10 cellular contexts compared by ENCODE assay signal in the genomic region with DNA sequence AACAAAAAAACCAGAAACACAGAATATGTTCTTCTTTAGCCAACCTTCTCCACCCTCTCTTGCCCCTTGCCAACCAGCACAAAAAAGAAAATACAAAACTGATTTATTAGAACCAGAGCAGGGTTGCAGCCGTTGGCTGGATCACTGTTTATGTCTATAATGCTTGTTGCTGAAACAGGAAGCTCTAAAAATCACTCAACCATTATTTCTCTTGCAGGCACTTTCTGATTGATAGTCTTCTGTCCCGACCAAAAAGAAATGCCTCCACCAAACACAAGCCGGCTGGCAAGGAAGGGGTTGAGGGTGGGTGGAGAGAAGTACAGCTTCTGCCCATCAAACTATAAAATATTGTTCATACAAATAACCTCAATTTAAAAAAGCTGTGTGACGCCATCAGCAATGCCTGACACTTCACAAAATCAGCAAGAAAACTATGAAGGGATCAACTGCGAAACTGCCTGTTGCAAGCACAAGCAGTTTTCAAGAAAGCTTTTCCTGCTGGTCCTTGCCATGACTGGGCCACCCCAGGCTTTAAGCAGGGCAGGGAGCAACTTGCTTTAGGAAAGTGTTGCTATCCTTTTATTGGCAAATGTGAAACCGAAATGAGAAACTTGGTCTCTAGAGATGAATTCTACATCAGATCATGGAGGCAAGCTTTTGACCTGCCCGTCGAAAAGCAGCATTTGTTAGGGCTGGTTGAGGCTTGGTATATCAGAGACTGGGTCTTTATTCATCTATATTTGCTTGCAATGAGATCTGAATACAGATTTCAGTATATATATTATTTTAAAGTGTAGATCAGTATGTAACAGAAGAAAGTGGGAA.
DNase-seq lines count a peak whose midpoint lies in the region; ATAC-seq, FAIRE-seq and TF ChIP-seq lines count a peak whose summit lies in the region.
"Had no signal": no experiment of that assay in that cellular context is flagged by ENCODE, and none has a peak within 500 bp of the region (broad histone marks: within the 10 kb centered on the region; RNA-seq: fewer than 3 reads in every experiment).

No MANE protein-coding gene starts in this region.

- no peak for TF ChIP-seq CTCF in Calu3 (IDR thresholded peaks at IDR 0.05; ENCODE audit: unreplicated experiment)

- peak; percentile 54 for ATAC-seq in GM21619 (IDR thresholded peaks at IDR 0.05; ENCODE audit: unreplicated experiment)
- no peak for ATAC-seq in left colon

- H3K4me3 Mint-ChIP-seq in Calu3 (ENCODE audit: low read depth, unreplicated experiment), result no peak overlapping the region

- CTCF ChIA-PET in Calu3 (lab: Charles Lee), result interaction anchor here (0.7 kb wide), 1 partner anchor 181 kb away, joined by 7 read pairs; no protein-coding TSS in a partner anchor

- FAIRE-seq in GM18507 (lab: Jason Lieb, UNC), result peak; percentile 91

- peaks cover 62% of the 10 kb centered on the region for H3K36me3 Mint-ChIP-seq in Calu3 (ENCODE audit: insufficient read depth, unreplicated experiment)

- peaks cover 28% of the 10 kb centered on the region for H3K4me1 Mint-ChIP-seq in Calu3 (ENCODE audit: low read depth, unreplicated experiment)

- DNase-seq in GM18507 (ENCODE audit: extremely low spot score, insufficient read length, low read depth) (no peak), RPMI8226 (peak; percentile 72), renal cortical epithelial cell (ENCODE audit: low read depth) (peak; percentile 76), left colon (no peak), Calu3 (no peak), activated gamma-delta T cell (lab: John Stamatoyannopoulos, UW) (no peak)
- DNase-seq: cerebellar nuclear complex, glutamatergic neuron, MG63 had no signal

- no peak overlapping the region for H3K27ac Mint-ChIP-seq in Calu3 (ENCODE audit: unreplicated experiment)

- no peaks in the 10 kb centered on the region for H3K27me3 Mint-ChIP-seq in Calu3 (ENCODE audit: unreplicated experiment)

- no TSS peak for BruUV-seq in Calu3 (replicated peaks; lab: Mats Ljungman, UMichigan)

- intact Hi-C loops in left colon (cut with DNase I, micrococcal nuclease) (no loop called here), Calu3 (cut with micrococcal nuclease; ENCODE audit: unreplicated experiment) (loop anchor here (5.0 kb wide), 1 partner anchor 38 kb away; no protein-coding TSS in a partner anchor)

- no peaks in the 10 kb centered on the region for H3K9me3 Mint-ChIP-seq in Calu3 (ENCODE audit: low read depth, unreplicated experiment)

Comparison
In these comparisons a context has a peak if more than half of its experiments do, and no peak if none do; other contexts are left out.
1. DNase-seq: peak in RPMI8226 (single experiment) and renal cortical epithelial cell (single experiment); none in GM18507 (single experiment), left colon (0 of 2), Calu3 (single experiment) and activated gamma-delta T cell (single experiment).